19 cellular contexts compared by ENCODE assay signal in genomic region chr3:141323936-141324704, GRCh38. TPM values are rescaled to one million over a fixed set of nuclear protein-coding genes. Genes with fewer than 3 reads are reported as not detected.
DNase-seq lines count a peak whose midpoint lies in the region; ATAC-seq, FAIRE-seq and TF ChIP-seq lines count a peak whose summit lies in the region.
"Had no signal": no experiment of that assay in that cellular context is flagged by ENCODE, and none has a peak within 500 bp of the region (broad histone marks: within the 10 kb centered on the region; RNA-seq: fewer than 3 reads in every experiment).

No MANE protein-coding gene starts in this region.

- CTCF ChIA-PET in A549 (lab: Yijun Ruan, JAX) = interaction anchor here (1.3 to 18.2 kb wide), 5 partner anchors 15 to 136 kb away, joined by 3 to 217 read pairs (median 8); no protein-coding TSS in a partner anchor

- H3K4me1 ChIP-seq in A549 (peaks cover 56% of the 10 kb centered on the region), muscle layer of duodenum (ENCODE audit: control insufficient read depth in 1 of 2, insufficient read depth in 2 of 2, low read length in 2 of 2) (no peaks in the 10 kb centered on the region)

- H3K9me3 ChIP-seq in A549 = peaks cover 17% of the 10 kb centered on the region
- no peaks in the 10 kb centered on the region for H3K9me3 ChIP-seq in muscle layer of duodenum (ENCODE audit: control insufficient read depth in 1 of 2, low read length in 2 of 2)
- H3K9me3 ChIP-seq: MG63 had no signal

- POLR2A ChIA-PET in A549 (lab: Yijun Ruan, JAX) = no interaction called here

- no peak for TF ChIP-seq RAD21 in A549 (conservative IDR thresholded peaks at IDR 0.05 in 1 of 2, IDR thresholded peaks at IDR 0.05 in 1 of 2)

- no peak for TF ChIP-seq EP300 in A549 (IDR thresholded peaks at IDR 0.05)

- FAIRE-seq in A549 (lab: Jason Lieb, UNC) (no peak), RCC 7860 (lab: Jason Lieb, UNC) (peak; percentile 99)
- FAIRE-seq: GM18507, GM19239 had no signal

- no peaks in the 10 kb centered on the region for H3K27me3 ChIP-seq in muscle layer of duodenum (ENCODE audit: low read depth, low read length)
- H3K27me3 ChIP-seq: MG63 had no signal

- no peak for TF ChIP-seq CTCF in A549 (IDR thresholded peaks at IDR 0.05)

- TF ChIP-seq POLR2A in A549 (IDR thresholded peaks at IDR 0.05; ENCODE audit: low read length) = no peak

- peak overlapping the region; percentile 11; the same call in 1 of the 3 replicates for H3K4me3 ChIP-seq in A549
- peak overlapping the region in 1 of 2 donors; percentile 27 for H3K4me3 ChIP-seq in muscle layer of duodenum (ENCODE audit: low read depth in 1 of 2, low read length in 2 of 2)
- H3K4me3 ChIP-seq: GM23248, MG63 had no signal

- peak overlapping the region; percentile 51 for H3K4me2 ChIP-seq in A549

- 54% methylated on average over 4 of the region's 4 CpGs for WGBS in A549 (ENCODE audit: missing lambda C conversion rate)

- no peaks in the 10 kb centered on the region for H3K36me3 ChIP-seq in muscle layer of duodenum (ENCODE audit: control insufficient read depth in 1 of 2, insufficient read depth in 2 of 2, low read length in 2 of 2)
- H3K36me3 ChIP-seq: MG63 had no signal

- no peak for DNase-seq in A549 (ENCODE audit: low read depth in 1 of 2, low spot score in 1 of 2)
- DNase-seq in RCC 7860 (ENCODE audit: low spot score) = peak; percentile 91
- DNase-seq in kidney tubule cell (ENCODE audit: low spot score) = peak; percentile 91
- no peak for DNase-seq in occipital lobe (lab: John Stamatoyannopoulos, UW)
- DNase-seq in NCI-H2196 treated with DMSO at 0.1 percent for 48 hours (lab: John Stamatoyannopoulos, UW; ENCODE audit: unreplicated experiment) = no peak
- DNase-seq: GM23248, KG1, MG63, NCI-H187 treated with DMSO at 0.1 percent for 48 hours, NCI-H2171, NCI-H82, SIG-M5 had no signal

- peak in 1 of 2 experiments; percentile 27; a peak in 1 of 6 replicates for ATAC-seq in A549
- no peak for ATAC-seq in GM18519 (IDR thresholded peaks at IDR 0.05; ENCODE audit: low FRiP score, unreplicated experiment)
- no peak for ATAC-seq in HG02623 (IDR thresholded peaks at IDR 0.05; ENCODE audit: unreplicated experiment)

- H3K27ac ChIP-seq in A549 = peak overlapping the region; percentile 81 to 94
- peak overlapping the region; percentile 73 for H3K27ac ChIP-seq in muscle layer of duodenum (ENCODE audit: low read length)
- H3K27ac ChIP-seq: 22Rv1, C4-2B, GM23248 had no signal

TF ChIP-seq in A549, 52 proteins besides CTCF, POLR2A, EP300 and RAD21:
- no peak for TF ChIP-seq CBX2 (IDR thresholded peaks at IDR 0.05; ENCODE audit: borderline replicate concordance, low read depth)
- no peak for TF ChIP-seq FOSB (CRISPR knock-in tag; IDR thresholded peaks at IDR 0.05)
- TF ChIP-seq CHD4 (IDR thresholded peaks at IDR 0.05; ENCODE audit: borderline replicate concordance) = no peak
- no peak for TF ChIP-seq KDM5A (IDR thresholded peaks at IDR 0.05)
- no peak for TF ChIP-seq KDM1A (IDR thresholded peaks at IDR 0.05; ENCODE audit: low read depth)
- TF ChIP-seq CBX8 (IDR thresholded peaks at IDR 0.05) = no peak
- TF ChIP-seq ESRRA (IDR thresholded peaks at IDR 0.05; ENCODE audit: borderline replicate concordance, low read length) = no peak
- TF ChIP-seq HEYL (CRISPR knock-in tag; IDR thresholded peaks at IDR 0.05) = no peak
- TF ChIP-seq CHD2 (IDR thresholded peaks at IDR 0.05; ENCODE audit: low read length, partially characterized antibody) = no peak
- TF ChIP-seq ZNF302 (CRISPR knock-in tag; IDR thresholded peaks at IDR 0.05) = no peak
- TF ChIP-seq HOXB13 (CRISPR knock-in tag; IDR thresholded peaks at IDR 0.05; ENCODE audit: low read depth) = no peak
- TF ChIP-seq RCOR1 (IDR thresholded peaks at IDR 0.05; ENCODE audit: low read depth, low read length) = no peak

RNA-seq across cellular contexts. Expression of gene ZBTB38, which starts 44.2 kb away (rescaled TPM):
- 110 and 141 TPM in 2 replicates for polyA plus RNA-seq in A549 (2011; rRNA removed)
- polyA plus RNA-seq in A549 (2012; cell fraction: cytosol; rRNA removed) = 17.2 and 20.9 TPM in 2 replicates
- polyA plus RNA-seq in A549 (2012; cell fraction: nucleus; rRNA removed) = 16.5 and 23.0 TPM in 2 replicates
- polyA plus RNA-seq in A549 (2017; fragmentation: RNase III; extraction: RNeasy Plus Mini Kit Qiagen cat#74134 plus additional on column Dnase treatment) = 70.5 to 80.7 TPM (median 72.0 TPM) in 3 replicates
- 205 and 220 TPM in 2 replicates for polyA minus RNA-seq in A549 (2011; rRNA and poly(A)+ RNA removed)
- total RNA-seq in occipital lobe = 182 TPM

Comparison
In these comparisons a context has a peak if more than half of its experiments do, and no peak if none do; other contexts are left out.
1. DNase-seq: peak in RCC 7860 (single experiment) and kidney tubule cell (single experiment); none in A549 (0 of 2), occipital lobe (single experiment) and NCI-H2196 treated with DMSO at 0.1 percent for 48 hours (single experiment).